ENCODE assay signal across 15 cellular contexts in genomic region chr14:33377596-33378390, GRCh38.
DNase-seq lines count a peak whose midpoint lies in the region; ATAC-seq and TF ChIP-seq lines count a peak whose summit lies in the region.
"Had no signal": no experiment of that assay in that cellular context is flagged by ENCODE, and none has a peak within 500 bp of the region (broad histone marks: within the 10 kb centered on the region; RNA-seq: fewer than 3 reads in every experiment).

No MANE protein-coding gene starts in this region.

- no peak overlapping the region for H3K4me3 ChIP-seq in lower lobe of right lung
- H3K4me3 ChIP-seq: prostate gland had no signal

- H3K9me3 ChIP-seq in lower lobe of right lung = no peaks in the 10 kb centered on the region
- H3K9me3 ChIP-seq: prostate gland had no signal

- no peak for TF ChIP-seq CTCF in lower lobe of right lung (IDR thresholded peaks at IDR 0.05)
- TF ChIP-seq CTCF in foreskin keratinocyte (conservative IDR thresholded peaks at IDR 0.05) = no peak

- no peaks in the 10 kb centered on the region for H3K27me3 ChIP-seq in lower lobe of right lung (ENCODE audit: low read depth)
- H3K27me3 ChIP-seq in foreskin keratinocyte = peaks cover 4% of the 10 kb centered on the region

- H3K36me3 ChIP-seq in lower lobe of right lung = no peaks in the 10 kb centered on the region
- H3K36me3 ChIP-seq: prostate gland had no signal

- H3K4me1 ChIP-seq in lower lobe of right lung (no peaks in the 10 kb centered on the region), foreskin keratinocyte (no peaks in the 10 kb centered on the region)
- H3K4me1 ChIP-seq: prostate gland had no signal

- ATAC-seq in GM18907 (IDR thresholded peaks at IDR 0.05; ENCODE audit: unreplicated experiment) = peak; percentile 94
- peak; percentile 89 for ATAC-seq in GM21786 (IDR thresholded peaks at IDR 0.05; ENCODE audit: unreplicated experiment)
- ATAC-seq in HG03196 (IDR thresholded peaks at IDR 0.05; ENCODE audit: unreplicated experiment) = peak; percentile 78
- peak; percentile 66 to 79 for ATAC-seq in lower lobe of right lung
- no peak for ATAC-seq in GM21381 (IDR thresholded peaks at IDR 0.05; ENCODE audit: unreplicated experiment)
- ATAC-seq in foreskin keratinocyte = no peak
- ATAC-seq: stimulated activated naive CD8-positive, alpha-beta T cell treated with anti-CD3 and anti-CD28 coated beads, Interleukin-15, Interleukin-2, amounts not matched to agents 100 U/mL and 50 U/mL, for 24 hours had no signal

- intact Hi-C loops in lower lobe of right lung (cut with DNase I) = no loop called here

- no peak overlapping the region for H3K27ac ChIP-seq in lower lobe of right lung
- no peak overlapping the region for H3K27ac ChIP-seq in foreskin keratinocyte
- H3K27ac ChIP-seq: prostate gland, VCaP had no signal

- DNase-seq in lower lobe of right lung (no peak), NCI-H1092 (lab: John Stamatoyannopoulos, UW) (no peak), glomerular visceral epithelial cell (ENCODE audit: extremely low spot score) (no peak), foreskin keratinocyte (no peak)
- DNase-seq: dermis blood vessel endothelial cell; immature natural killer cell; NCI-H526; SHP77 treated with DMSO at 0.1 percent for 48 hours; stimulated activated naive CD8-positive, alpha-beta T cell treated with anti-CD3 and anti-CD28 coated beads, Interleukin-15, Interleukin-2, amounts not matched to agents 100 U/mL and 50 U/mL, for 24 hours had no signal

Comparison
In these comparisons a context has a peak if more than half of its experiments do, and no peak if none do; other contexts are left out.
1. ATAC-seq: peak in GM18907 (single experiment), GM21786 (single experiment), HG03196 (single experiment) and lower lobe of right lung (2 of 2); none in GM21381 (single experiment) and foreskin keratinocyte (single experiment).